ENCODE assay signal across 1 cellular context in the genomic region with DNA sequence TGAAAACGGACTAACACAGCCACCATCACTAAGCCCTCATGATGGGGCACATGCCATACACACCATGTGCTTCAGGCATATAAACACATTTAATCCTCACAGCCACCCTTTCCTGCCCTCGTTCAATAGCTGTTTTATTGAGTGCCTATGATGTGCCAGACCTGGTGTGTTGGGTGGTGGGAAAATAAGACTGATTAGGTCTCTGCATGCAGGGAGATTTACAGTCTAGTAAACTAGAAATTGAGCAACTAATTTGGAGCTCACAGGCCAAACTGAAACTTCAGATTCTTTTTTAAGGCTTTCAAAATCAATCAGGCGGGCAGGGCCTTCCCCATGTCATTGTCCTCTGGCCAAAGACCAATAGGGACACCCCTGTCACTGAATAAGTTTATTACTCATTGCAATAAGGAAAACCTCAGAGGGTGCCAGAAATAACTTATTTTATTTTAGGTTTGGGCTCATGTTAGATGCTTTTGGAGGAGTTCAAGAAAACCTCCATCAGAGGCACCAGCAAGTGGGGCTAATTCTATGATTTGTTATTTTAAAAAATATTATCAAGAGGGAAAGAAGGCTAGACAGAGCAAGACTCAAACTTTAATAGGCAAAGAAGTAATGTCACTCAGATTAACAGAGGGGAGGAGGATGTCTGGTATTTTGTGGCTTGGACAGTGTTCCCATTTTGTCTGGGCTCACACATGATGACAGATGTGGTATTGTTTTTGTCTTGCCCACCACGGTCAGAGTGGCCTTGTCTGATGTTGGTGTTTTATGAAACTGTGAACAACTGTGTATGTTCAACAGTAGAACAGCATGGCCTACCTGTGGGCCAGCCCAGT.
A peak's percentile ranks its signal among the peaks of the same experiment; 100 is the strongest.
TF ChIP-seq lines count a peak whose summit lies in the region.

No MANE protein-coding gene starts in this region.

TF ChIP-seq in GM12878, 131 proteins besides CTCF, POLR2A, EP300 and RAD21 (continued from another document):
- TF ChIP-seq, protein P1, sequence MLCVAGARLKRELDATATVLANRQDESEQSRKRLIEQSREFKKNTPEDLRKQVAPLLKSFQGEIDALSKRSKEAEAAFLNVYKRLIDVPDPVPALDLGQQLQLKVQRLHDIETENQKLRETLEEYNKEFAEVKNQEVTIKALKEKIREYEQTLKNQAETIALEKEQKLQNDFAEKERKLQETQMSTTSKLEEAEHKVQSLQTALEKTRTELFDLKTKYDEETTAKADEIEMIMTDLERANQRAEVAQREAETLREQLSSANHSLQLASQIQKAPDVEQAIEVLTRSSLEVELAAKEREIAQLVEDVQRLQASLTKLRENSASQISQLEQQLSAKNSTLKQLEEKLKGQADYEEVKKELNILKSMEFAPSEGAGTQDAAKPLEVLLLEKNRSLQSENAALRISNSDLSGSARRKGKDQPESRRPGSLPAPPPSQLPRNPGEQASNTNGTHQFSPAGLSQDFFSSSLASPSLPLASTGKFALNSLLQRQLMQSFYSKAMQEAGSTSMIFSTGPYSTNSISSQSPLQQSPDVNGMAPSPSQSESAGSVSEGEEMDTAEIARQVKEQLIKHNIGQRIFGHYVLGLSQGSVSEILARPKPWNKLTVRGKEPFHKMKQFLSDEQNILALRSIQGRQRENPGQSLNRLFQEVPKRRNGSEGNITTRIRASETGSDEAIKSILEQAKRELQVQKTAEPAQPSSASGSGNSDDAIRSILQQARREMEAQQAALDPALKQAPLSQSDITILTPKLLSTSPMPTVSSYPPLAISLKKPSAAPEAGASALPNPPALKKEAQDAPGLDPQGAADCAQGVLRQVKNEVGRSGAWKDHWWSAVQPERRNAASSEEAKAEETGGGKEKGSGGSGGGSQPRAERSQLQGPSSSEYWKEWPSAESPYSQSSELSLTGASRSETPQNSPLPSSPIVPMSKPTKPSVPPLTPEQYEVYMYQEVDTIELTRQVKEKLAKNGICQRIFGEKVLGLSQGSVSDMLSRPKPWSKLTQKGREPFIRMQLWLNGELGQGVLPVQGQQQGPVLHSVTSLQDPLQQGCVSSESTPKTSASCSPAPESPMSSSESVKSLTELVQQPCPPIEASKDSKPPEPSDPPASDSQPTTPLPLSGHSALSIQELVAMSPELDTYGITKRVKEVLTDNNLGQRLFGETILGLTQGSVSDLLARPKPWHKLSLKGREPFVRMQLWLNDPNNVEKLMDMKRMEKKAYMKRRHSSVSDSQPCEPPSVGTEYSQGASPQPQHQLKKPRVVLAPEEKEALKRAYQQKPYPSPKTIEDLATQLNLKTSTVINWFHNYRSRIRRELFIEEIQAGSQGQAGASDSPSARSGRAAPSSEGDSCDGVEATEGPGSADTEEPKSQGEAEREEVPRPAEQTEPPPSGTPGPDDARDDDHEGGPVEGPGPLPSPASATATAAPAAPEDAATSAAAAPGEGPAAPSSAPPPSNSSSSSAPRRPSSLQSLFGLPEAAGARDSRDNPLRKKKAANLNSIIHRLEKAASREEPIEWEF (IDR thresholded peaks at IDR 0.05; ENCODE audit: insufficient replicate concordance, low read depth, low read length): peak; percentile 66
- TF ChIP-seq TBL1XR1 (IDR thresholded peaks at IDR 0.05; ENCODE audit: low read depth, low read length) (peak; percentile 98), YBX1 (IDR thresholded peaks at IDR 0.05) (no peak), RCOR1 (conservative IDR thresholded peaks at IDR 0.05; ENCODE audit: low read depth, low read length) (peak; percentile 54; the same call in 1 of the 2 replicates), HDGF (IDR thresholded peaks at IDR 0.05) (no peak), CBX3 (IDR thresholded peaks at IDR 0.05; ENCODE audit: borderline replicate concordance, low read depth) (no peak), NRF1 (conservative IDR thresholded peaks at IDR 0.05; ENCODE audit: low read depth, low read length) (no peak), CREM (IDR thresholded peaks at IDR 0.05; ENCODE audit: low read depth) (peak; percentile 69), SMARCA5 (IDR thresholded peaks at IDR 0.05) (peak; percentile 82; the same call in 1 of the 2 replicates), SIN3A (IDR thresholded peaks at IDR 0.05; ENCODE audit: low read depth, low read length) (no peak), HDAC6 (IDR thresholded peaks at IDR 0.05; ENCODE audit: unreplicated experiment) (no peak), CHD1 (IDR thresholded peaks at IDR 0.05; ENCODE audit: low read depth, low read length) (no peak), RAD51 (IDR thresholded peaks at IDR 0.05) (no peak), CBX5 (IDR thresholded peaks at IDR 0.05; ENCODE audit: low read depth) (peak; percentile 91; the same call in 1 of the 2 replicates), SMC3 (IDR thresholded peaks at IDR 0.05; ENCODE audit: borderline replicate concordance, low read length) (no peak), TAF1 (IDR thresholded peaks at IDR 0.05; ENCODE audit: borderline replicate concordance, low read depth, low read length) (peak; percentile 63; the same call in 1 of the 2 replicates)
- TF ChIP-seq, protein P2, sequence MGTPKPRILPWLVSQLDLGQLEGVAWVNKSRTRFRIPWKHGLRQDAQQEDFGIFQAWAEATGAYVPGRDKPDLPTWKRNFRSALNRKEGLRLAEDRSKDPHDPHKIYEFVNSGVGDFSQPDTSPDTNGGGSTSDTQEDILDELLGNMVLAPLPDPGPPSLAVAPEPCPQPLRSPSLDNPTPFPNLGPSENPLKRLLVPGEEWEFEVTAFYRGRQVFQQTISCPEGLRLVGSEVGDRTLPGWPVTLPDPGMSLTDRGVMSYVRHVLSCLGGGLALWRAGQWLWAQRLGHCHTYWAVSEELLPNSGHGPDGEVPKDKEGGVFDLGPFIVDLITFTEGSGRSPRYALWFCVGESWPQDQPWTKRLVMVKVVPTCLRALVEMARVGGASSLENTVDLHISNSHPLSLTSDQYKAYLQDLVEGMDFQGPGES (IDR thresholded peaks at IDR 0.05): no peak
- TF ChIP-seq, protein P3, sequence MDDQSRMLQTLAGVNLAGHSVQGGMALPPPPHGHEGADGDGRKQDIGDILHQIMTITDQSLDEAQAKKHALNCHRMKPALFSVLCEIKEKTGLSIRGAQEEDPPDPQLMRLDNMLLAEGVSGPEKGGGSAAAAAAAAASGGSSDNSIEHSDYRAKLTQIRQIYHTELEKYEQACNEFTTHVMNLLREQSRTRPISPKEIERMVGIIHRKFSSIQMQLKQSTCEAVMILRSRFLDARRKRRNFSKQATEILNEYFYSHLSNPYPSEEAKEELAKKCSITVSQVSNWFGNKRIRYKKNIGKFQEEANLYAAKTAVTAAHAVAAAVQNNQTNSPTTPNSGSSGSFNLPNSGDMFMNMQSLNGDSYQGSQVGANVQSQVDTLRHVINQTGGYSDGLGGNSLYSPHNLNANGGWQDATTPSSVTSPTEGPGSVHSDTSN (IDR thresholded peaks at IDR 0.05; ENCODE audit: insufficient replicate concordance, low read depth, low read length): peak; percentile 56
- TF ChIP-seq, protein P4, sequence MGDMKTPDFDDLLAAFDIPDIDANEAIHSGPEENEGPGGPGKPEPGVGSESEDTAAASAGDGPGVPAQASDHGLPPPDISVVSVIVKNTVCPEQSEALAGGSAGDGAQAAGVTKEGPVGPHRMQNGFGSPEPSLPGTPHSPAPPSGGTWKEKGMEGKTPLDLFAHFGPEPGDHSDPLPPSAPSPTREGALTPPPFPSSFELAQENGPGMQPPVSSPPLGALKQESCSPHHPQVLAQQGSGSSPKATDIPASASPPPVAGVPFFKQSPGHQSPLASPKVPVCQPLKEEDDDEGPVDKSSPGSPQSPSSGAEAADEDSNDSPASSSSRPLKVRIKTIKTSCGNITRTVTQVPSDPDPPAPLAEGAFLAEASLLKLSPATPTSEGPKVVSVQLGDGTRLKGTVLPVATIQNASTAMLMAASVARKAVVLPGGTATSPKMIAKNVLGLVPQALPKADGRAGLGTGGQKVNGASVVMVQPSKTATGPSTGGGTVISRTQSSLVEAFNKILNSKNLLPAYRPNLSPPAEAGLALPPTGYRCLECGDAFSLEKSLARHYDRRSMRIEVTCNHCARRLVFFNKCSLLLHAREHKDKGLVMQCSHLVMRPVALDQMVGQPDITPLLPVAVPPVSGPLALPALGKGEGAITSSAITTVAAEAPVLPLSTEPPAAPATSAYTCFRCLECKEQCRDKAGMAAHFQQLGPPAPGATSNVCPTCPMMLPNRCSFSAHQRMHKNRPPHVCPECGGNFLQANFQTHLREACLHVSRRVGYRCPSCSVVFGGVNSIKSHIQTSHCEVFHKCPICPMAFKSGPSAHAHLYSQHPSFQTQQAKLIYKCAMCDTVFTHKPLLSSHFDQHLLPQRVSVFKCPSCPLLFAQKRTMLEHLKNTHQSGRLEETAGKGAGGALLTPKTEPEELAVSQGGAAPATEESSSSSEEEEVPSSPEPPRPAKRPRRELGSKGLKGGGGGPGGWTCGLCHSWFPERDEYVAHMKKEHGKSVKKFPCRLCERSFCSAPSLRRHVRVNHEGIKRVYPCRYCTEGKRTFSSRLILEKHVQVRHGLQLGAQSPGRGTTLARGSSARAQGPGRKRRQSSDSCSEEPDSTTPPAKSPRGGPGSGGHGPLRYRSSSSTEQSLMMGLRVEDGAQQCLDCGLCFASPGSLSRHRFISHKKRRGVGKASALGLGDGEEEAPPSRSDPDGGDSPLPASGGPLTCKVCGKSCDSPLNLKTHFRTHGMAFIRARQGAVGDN (IDR thresholded peaks at IDR 0.05): peak; percentile 93
- TF ChIP-seq, protein P5, sequence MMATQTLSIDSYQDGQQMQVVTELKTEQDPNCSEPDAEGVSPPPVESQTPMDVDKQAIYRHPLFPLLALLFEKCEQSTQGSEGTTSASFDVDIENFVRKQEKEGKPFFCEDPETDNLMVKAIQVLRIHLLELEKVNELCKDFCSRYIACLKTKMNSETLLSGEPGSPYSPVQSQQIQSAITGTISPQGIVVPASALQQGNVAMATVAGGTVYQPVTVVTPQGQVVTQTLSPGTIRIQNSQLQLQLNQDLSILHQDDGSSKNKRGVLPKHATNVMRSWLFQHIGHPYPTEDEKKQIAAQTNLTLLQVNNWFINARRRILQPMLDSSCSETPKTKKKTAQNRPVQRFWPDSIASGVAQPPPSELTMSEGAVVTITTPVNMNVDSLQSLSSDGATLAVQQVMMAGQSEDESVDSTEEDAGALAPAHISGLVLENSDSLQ (IDR thresholded peaks at IDR 0.05): peak; percentile 77
TF ChIP-seq in GM12878: peak in this region for 62.
